ENCODE assay signal across 8 cellular contexts in genomic region chr9:121350993-121351561, GRCh38. TPM values are rescaled to one million over a fixed set of nuclear protein-coding genes. Genes with fewer than 3 reads are reported as not detected.
DNase-seq lines count a peak whose midpoint lies in the region; ATAC-seq and TF ChIP-seq lines count a peak whose summit lies in the region.

No MANE protein-coding gene starts in this region.

- H3K27ac Mint-ChIP-seq in activated T-cell treated with anti-CD3 and anti-CD28 coated beads, Interleukin-2, amount 50 U/mL, for 24 hours = peak overlapping the region; percentile 19
- no peak overlapping the region for H3K27ac Mint-ChIP-seq in glutamatergic neuron (ENCODE audit: unreplicated experiment)

- 5% methylated on average over 2 of the region's 2 CpGs for WGBS in suprapubic skin

- no peaks in the 10 kb centered on the region for H3K27me3 ChIP-seq in suprapubic skin

- H3K4me3 Mint-ChIP-seq in activated T-cell treated with anti-CD3 and anti-CD28 coated beads, Interleukin-2, amount 50 U/mL, for 24 hours = no peak overlapping the region
- H3K4me3 Mint-ChIP-seq in activated T-cell treated with anti-CD3 and anti-CD28 coated beads, Interleukin-2, amount 50 U/mL, for 4 hours = no peak overlapping the region
- no peak overlapping the region for H3K4me3 Mint-ChIP-seq in glutamatergic neuron (ENCODE audit: unreplicated experiment)

- no peaks in the 10 kb centered on the region for H3K27me3 Mint-ChIP-seq in activated T-cell treated with anti-CD3 and anti-CD28 coated beads, Interleukin-2, amount 50 U/mL, for 24 hours
- H3K27me3 Mint-ChIP-seq in activated T-cell treated with anti-CD3 and anti-CD28 coated beads, Interleukin-2, amount 50 U/mL, for 4 hours (ENCODE audit: low read depth) = no peaks in the 10 kb centered on the region
- no peaks in the 10 kb centered on the region for H3K27me3 Mint-ChIP-seq in glutamatergic neuron (ENCODE audit: unreplicated experiment)

- TF ChIP-seq EP300 in suprapubic skin (IDR thresholded peaks at IDR 0.05) = no peak

- no peak for TF ChIP-seq POLR2A in suprapubic skin (IDR thresholded peaks at IDR 0.05)

- in situ Hi-C loops in astrocyte of the spinal cord (cut with HindIII; ENCODE audit: low sequenced_read_pairs) = no loop called here

- H3K36me3 ChIP-seq in suprapubic skin = peaks cover 59% of the 10 kb centered on the region

- H3K9me3 Mint-ChIP-seq in activated T-cell treated with anti-CD3 and anti-CD28 coated beads, Interleukin-2, amount 50 U/mL, for 24 hours = no peaks in the 10 kb centered on the region
- H3K9me3 Mint-ChIP-seq in activated T-cell treated with anti-CD3 and anti-CD28 coated beads, Interleukin-2, amount 50 U/mL, for 4 hours = no peaks in the 10 kb centered on the region
- H3K9me3 Mint-ChIP-seq in glutamatergic neuron (ENCODE audit: unreplicated experiment) = peaks cover 2% of the 10 kb centered on the region

- ATAC-seq in activated T-cell treated with anti-CD3 and anti-CD28 coated beads, Interleukin-2, amount 50 U/mL, for 4 hours = no peak
- no peak for ATAC-seq in GM18511 (IDR thresholded peaks at IDR 0.05; ENCODE audit: unreplicated experiment)

- DNase-seq in activated T-cell treated with anti-CD3 and anti-CD28 coated beads, Interleukin-2, amount 50 U/mL, for 24 hours = no peak
- DNase-seq in activated T-cell treated with anti-CD3 and anti-CD28 coated beads, Interleukin-2, amount 50 U/mL, for 4 hours = no peak
- DNase-seq in astrocyte of the spinal cord (ENCODE audit: low read depth, low spot score) (peak; percentile 95), inferior parietal cortex (ENCODE audit: extremely low spot score) (peak; percentile 65), suprapubic skin (ENCODE audit: low spot score in 2 of 2) (peak; percentile 82 to 88), NCI-H510A treated with DMSO at 0.1 percent for 48 hours (lab: John Stamatoyannopoulos, UW) (no peak), glutamatergic neuron (no peak)

- no peaks in the 10 kb centered on the region for H3K9me3 ChIP-seq in suprapubic skin

- H3K36me3 Mint-ChIP-seq in activated T-cell treated with anti-CD3 and anti-CD28 coated beads, Interleukin-2, amount 50 U/mL, for 24 hours (ENCODE audit: low read depth) = peaks cover 86% of the 10 kb centered on the region
- peaks cover 50% of the 10 kb centered on the region for H3K36me3 Mint-ChIP-seq in activated T-cell treated with anti-CD3 and anti-CD28 coated beads, Interleukin-2, amount 50 U/mL, for 4 hours (ENCODE audit: insufficient read depth)
- no peaks in the 10 kb centered on the region for H3K36me3 Mint-ChIP-seq in glutamatergic neuron (ENCODE audit: unreplicated experiment)

- H3K4me3 ChIP-seq in astrocyte of the spinal cord (ENCODE audit: low read depth, low read length) = no peak overlapping the region
- no peak overlapping the region for H3K4me3 ChIP-seq in suprapubic skin

- peaks cover 39% of the 10 kb centered on the region for H3K4me1 Mint-ChIP-seq in activated T-cell treated with anti-CD3 and anti-CD28 coated beads, Interleukin-2, amount 50 U/mL, for 24 hours (ENCODE audit: low read depth)
- H3K4me1 Mint-ChIP-seq in activated T-cell treated with anti-CD3 and anti-CD28 coated beads, Interleukin-2, amount 50 U/mL, for 4 hours (ENCODE audit: low read depth) = peaks cover 40% of the 10 kb centered on the region
- no peaks in the 10 kb centered on the region for H3K4me1 Mint-ChIP-seq in glutamatergic neuron (ENCODE audit: low read depth, unreplicated experiment)

- H3K27ac ChIP-seq in suprapubic skin = peak overlapping the region; percentile 67

- peaks cover 44% of the 10 kb centered on the region for H3K4me1 ChIP-seq in suprapubic skin

- TF ChIP-seq CTCF in astrocyte of the spinal cord (IDR thresholded peaks at IDR 0.05; ENCODE audit: low read depth, low read length) (no peak), suprapubic skin (IDR thresholded peaks at IDR 0.05) (no peak), glutamatergic neuron (IDR thresholded peaks at IDR 0.05; ENCODE audit: partially characterized antibody, unreplicated experiment) (no peak)

RNA-seq across cellular contexts. Expression of gene STOM, which starts 19.0 kb away (rescaled TPM):
- 10 to 100 TPM; 41.9 to 46.8 (median 46.7) TPM for total RNA-seq in activated T-cell treated with anti-CD3 and anti-CD28 coated beads, Interleukin-2, amount 50 U/mL, for 4 hours
- total RNA-seq in suprapubic skin (100 to 1,000 TPM; 166 to 238 (median 185) TPM), glutamatergic neuron (ENCODE audit: unreplicated experiment) (2.0 TPM)

Comparison
In these comparisons a context has a peak if more than half of its experiments do, and no peak if none do; other contexts are left out.
1. DNase-seq: peak in astrocyte of the spinal cord (single experiment), inferior parietal cortex (single experiment) and suprapubic skin (2 of 2); none in activated T-cell treated with anti-CD3 and anti-CD28 coated beads, Interleukin-2, amount 50 U/mL, for 24 hours (single experiment), activated T-cell treated with anti-CD3 and anti-CD28 coated beads, Interleukin-2, amount 50 U/mL, for 4 hours (single experiment), NCI-H510A treated with DMSO at 0.1 percent for 48 hours (single experiment) and glutamatergic neuron (single experiment).
2. RNA of gene STOM, which starts 19.0 kb away (total RNA-seq): 166 to 238 TPM in suprapubic skin and 41.9 to 46.8 TPM in activated T-cell treated with anti-CD3 and anti-CD28 coated beads, Interleukin-2, amount 50 U/mL, for 4 hours; 2.0 TPM in glutamatergic neuron (single experiment); every median in the first group is over 10 times any median in the second.